Comparison of ENCODE assay signal across 9 cellular contexts in genomic region chr19:11551603-11552235, GRCh38. TPM values are rescaled to one million over a fixed set of nuclear protein-coding genes. Genes with fewer than 3 reads are reported as not detected.
DNase-seq lines count a peak whose midpoint lies in the region; ATAC-seq and TF ChIP-seq lines count a peak whose summit lies in the region.
"Had no signal": no experiment of that assay in that cellular context is flagged by ENCODE, and none has a peak within 500 bp of the region (broad histone marks: within the 10 kb centered on the region; RNA-seq: fewer than 3 reads in every experiment).

No MANE protein-coding gene starts in this region.

- no peaks in the 10 kb centered on the region for H3K9me3 ChIP-seq in lower lobe of right lung

- TF ChIP-seq CTCF in 22Rv1 (IDR thresholded peaks at IDR 0.05) (peak; percentile 61), GM13977 (IDR thresholded peaks at IDR 0.05; ENCODE audit: extremely low read depth, insufficient read depth, missing control alignments) (peak; percentile 55), astrocyte of the cerebellum (IDR thresholded peaks at IDR 0.05; ENCODE audit: low read depth, low read length, missing control alignments) (peak; percentile 49), lower lobe of right lung (IDR thresholded peaks at IDR 0.05) (peak; percentile 23)

- in situ Hi-C loops in GM13977 (cut with MboI; ENCODE audit: low pct_unique_long_range_greater_than_20kb, low sequenced_read_pairs, unreplicated experiment) (no loop called here), astrocyte of the cerebellum (cut with HindIII; ENCODE audit: low sequenced_read_pairs) (no loop called here)

- H3K36me3 ChIP-seq in lower lobe of right lung: peaks cover 38% of the 10 kb centered on the region

- H3K4me3 ChIP-seq in astrocyte of the cerebellum (ENCODE audit: low read depth, low read length): no peak overlapping the region
- no peak overlapping the region for H3K4me3 ChIP-seq in lower lobe of right lung

- H3K4me1 ChIP-seq in lower lobe of right lung: peaks cover 3% of the 10 kb centered on the region

- no peaks in the 10 kb centered on the region for H3K27me3 ChIP-seq in lower lobe of right lung (ENCODE audit: low read depth)

- DNase-seq in GM13977 (ENCODE audit: low spot score) (peak; percentile 21), astrocyte of the cerebellum (ENCODE audit: low read depth) (no peak), lower lobe of right lung (no peak), SKM-1 (lab: John Stamatoyannopoulos, UW; ENCODE audit: unreplicated experiment) (no peak)
- no peak for DNase-seq in effector CD8-positive, alpha-beta T cell (lab: John Stamatoyannopoulos, UW)
- DNase-seq: activated gamma-delta T cell treated with Interleukin-2 at 50 U/mL for 16 hours had no signal

- H3K27ac ChIP-seq in 22Rv1 (no peak overlapping the region), lower lobe of right lung (no peak overlapping the region)

- ATAC-seq in lower lobe of right lung: peak; percentile 7 to 43
- no peak for ATAC-seq in GM21576 (IDR thresholded peaks at IDR 0.05; ENCODE audit: unreplicated experiment)
- no peak for ATAC-seq in HG03520 (IDR thresholded peaks at IDR 0.05; ENCODE audit: unreplicated experiment)

- intact Hi-C loops in lower lobe of right lung (cut with DNase I): no loop called here

RNA-seq across cellular contexts. Expression of gene ELOF1, which starts 7.3 kb away (rescaled TPM):
- total RNA-seq in lower lobe of right lung: 44.3 TPM

RNA-seq across cellular contexts. Expression of gene CNN1, which starts 13.1 kb away (rescaled TPM):
- 16.4 TPM for total RNA-seq in lower lobe of right lung

RNA-seq across cellular contexts. Expression of gene ECSIT, which starts 22.8 kb away (rescaled TPM):
- total RNA-seq in lower lobe of right lung: 38.7 TPM

RNA-seq across cellular contexts. Expression of gene ACP5, which starts 25.7 kb away (rescaled TPM):
- total RNA-seq in lower lobe of right lung: 650 TPM

RNA-seq across cellular contexts. Expression of gene ZNF627, which starts 45.6 kb away (rescaled TPM):
- 9.4 TPM for total RNA-seq in lower lobe of right lung

Comparison
In these comparisons a context has a peak if more than half of its experiments do, and no peak if none do; other contexts are left out.
1. ATAC-seq: peak in lower lobe of right lung (2 of 2); none in GM21576 (single experiment) and HG03520 (single experiment).
2. Peak in every context shown above with its lines, with median percentiles within 50 percentile points of each other: CTCF ChIP-seq.